In the genomic region with DNA sequence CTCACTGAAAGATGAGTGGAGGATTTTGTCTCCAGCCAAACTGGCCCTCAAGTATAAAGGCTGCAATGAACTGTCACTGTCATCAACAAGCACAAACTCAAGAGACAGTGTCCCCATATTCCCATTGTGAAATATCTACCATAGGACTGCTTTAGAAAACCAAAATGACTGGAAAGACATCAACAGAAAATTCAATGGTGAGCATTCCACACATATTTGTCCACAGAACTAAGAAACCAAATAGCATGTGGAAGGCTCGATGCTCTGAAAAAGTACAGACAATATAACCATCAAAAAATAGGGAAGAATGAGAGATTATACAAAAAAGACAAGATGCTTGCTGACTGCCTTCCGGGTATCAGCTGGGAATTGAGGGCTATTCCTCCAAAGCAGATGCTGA, we compare ENCODE assay signal across 27 cellular contexts. TPM values are rescaled to one million over a fixed set of nuclear protein-coding genes. Genes with fewer than 3 reads are reported as not detected.
"Had no signal": no experiment of that assay in that cellular context is flagged by ENCODE, and none has a peak within 500 bp of the region (broad histone marks: within the 10 kb centered on the region; RNA-seq: fewer than 3 reads in every experiment).

No MANE protein-coding gene starts in this region.

- H3K4me3 ChIP-seq: breast epithelium, esophagus squamous epithelium, left ventricle myocardium inferior, sigmoid colon, tibial nerve, uterus had no signal

- H2AFZ ChIP-seq: parathyroid adenoma had no signal

- H3K4me1 ChIP-seq: breast epithelium, parathyroid adenoma, sigmoid colon, uterus had no signal

- H3K27me3 ChIP-seq: breast epithelium, esophagus squamous epithelium, sigmoid colon, tibial nerve, uterus had no signal

- H3K9me3 ChIP-seq: breast epithelium, esophagus squamous epithelium, left ventricle myocardium inferior, sigmoid colon, tibial nerve, uterus had no signal

- H3K27me3 Mint-ChIP-seq: activated CD4-positive, alpha-beta T cell treated with anti-CD3 and anti-CD28 coated beads, Interleukin-2, amount 10 ng/mL, durations not matched to agents 24 days and 14 days; activated CD8-positive, alpha-beta T cell treated with anti-CD3 and anti-CD28 coated beads for 36 hours; memory B cell; stimulated activated naive CD8-positive, alpha-beta T cell treated with anti-CD3 and anti-CD28 coated beads, Interleukin-15, Interleukin-2, amounts not matched to agents 100 ng/mL and 50 ng/mL, for 24 hours had no signal

- H3K27ac Mint-ChIP-seq: activated CD4-positive, alpha-beta T cell treated with anti-CD3 and anti-CD28 coated beads, Interleukin-2, amount 10 ng/mL, durations not matched to agents 24 days and 14 days; activated CD8-positive, alpha-beta T cell treated with anti-CD3 and anti-CD28 coated beads for 36 hours; activated naive CD4-positive, alpha-beta T cell treated with anti-CD3 and anti-CD28 coated beads for 36 hours; activated T-helper 2 cell treated with anti-CD3 and anti-CD28 coated beads, Interferon-gamma antibody, Interleukin-2, Interleukin-4, amounts not matched to agents 10 μg/mL and 5 μg/mL and 100 μg/mL, durations not matched to agents 14 hours and 24 hours and 36 hours; natural killer cell; stimulated activated naive CD8-positive, alpha-beta T cell treated with anti-CD3 and anti-CD28 coated beads, Interleukin-15, Interleukin-2, amounts not matched to agents 100 ng/mL and 50 ng/mL, for 24 hours had no signal

- H3K9me3 Mint-ChIP-seq: activated CD4-positive, alpha-beta T cell treated with anti-CD3 and anti-CD28 coated beads, Interleukin-2, amount 10 ng/mL, durations not matched to agents 24 days and 14 days; activated CD8-positive, alpha-beta T cell treated with anti-CD3 and anti-CD28 coated beads for 36 hours; activated naive CD4-positive, alpha-beta T cell treated with anti-CD3 and anti-CD28 coated beads for 36 hours; activated T-helper 2 cell treated with anti-CD3 and anti-CD28 coated beads, Interferon-gamma antibody, Interleukin-2, Interleukin-4, amounts not matched to agents 10 μg/mL and 5 μg/mL and 100 μg/mL, durations not matched to agents 14 hours and 24 hours and 36 hours; memory B cell; natural killer cell; stimulated activated naive CD8-positive, alpha-beta T cell treated with anti-CD3 and anti-CD28 coated beads, Interleukin-15, Interleukin-2, amounts not matched to agents 100 ng/mL and 50 ng/mL, for 24 hours had no signal

- H3K36me3 ChIP-seq: breast epithelium, uterus had no signal

- H3K4me3 Mint-ChIP-seq: activated CD4-positive, alpha-beta T cell treated with anti-CD3 and anti-CD28 coated beads, Interleukin-2, amount 10 ng/mL, durations not matched to agents 24 days and 14 days; activated CD8-positive, alpha-beta T cell treated with anti-CD3 and anti-CD28 coated beads for 36 hours; activated naive CD4-positive, alpha-beta T cell treated with anti-CD3 and anti-CD28 coated beads for 36 hours; memory B cell; natural killer cell; stimulated activated naive CD8-positive, alpha-beta T cell treated with anti-CD3 and anti-CD28 coated beads, Interleukin-15, Interleukin-2, amounts not matched to agents 100 ng/mL and 50 ng/mL, for 24 hours had no signal

- DNase-seq: activated CD4-positive, alpha-beta T cell treated with anti-CD3 and anti-CD28 coated beads, Interleukin-2, amount 10 ng/mL, durations not matched to agents 24 days and 14 days; activated CD8-positive, alpha-beta T cell treated with anti-CD3 and anti-CD28 coated beads for 36 hours; activated naive CD4-positive, alpha-beta T cell treated with anti-CD3 and anti-CD28 coated beads for 36 hours; activated T-cell treated with anti-CD3 and anti-CD28 coated beads, Interleukin-2, amount 50 U/mL, for 1 hour; anterior cingulate cortex; cerebellar nuclear complex; dermis blood vessel endothelial cell; effector memory CD4-positive, alpha-beta T cell; esophagus squamous epithelium; foreskin fibroblast; glutamatergic neuron; hypothalamus; left ventricle myocardium inferior; natural killer cell; sigmoid colon; stimulated activated CD8-positive, alpha-beta memory T cell treated with anti-CD3 and anti-CD28 coated beads, Interleukin-4, amount 100 ng/mL, for 48 hours; T-helper 1 cell; T-helper 9 cell; uterus had no signal

- ATAC-seq: activated CD8-positive, alpha-beta T cell treated with anti-CD3 and anti-CD28 coated beads for 36 hours; natural killer cell had no signal

- H3K9ac ChIP-seq: parathyroid adenoma had no signal

- H3K27ac ChIP-seq: breast epithelium, esophagus squamous epithelium, left ventricle myocardium inferior, parathyroid adenoma, sigmoid colon, tibial nerve, uterus had no signal

RNA-seq across cellular contexts. Expression of a gene that starts 50.4 kb away (rescaled TPM):
- total RNA-seq: activated CD4-positive, alpha-beta T cell treated with anti-CD3 and anti-CD28 coated beads, Interleukin-2, amount 10 ng/mL, durations not matched to agents 24 days and 14 days; activated CD8-positive, alpha-beta T cell treated with anti-CD3 and anti-CD28 coated beads for 36 hours; activated naive CD4-positive, alpha-beta T cell treated with anti-CD3 and anti-CD28 coated beads for 36 hours; activated T-helper 2 cell treated with anti-CD3 and anti-CD28 coated beads, Interferon-gamma antibody, Interleukin-2, Interleukin-4, amounts not matched to agents 10 μg/mL and 5 μg/mL and 100 μg/mL, durations not matched to agents 14 hours and 24 hours and 36 hours; breast epithelium; dermis blood vessel endothelial cell; endothelial cell of umbilical vein; esophagus squamous epithelium; kidney epithelial cell; left ventricle myocardium inferior; natural killer cell; sigmoid colon; tibial nerve; uterus had no signal
- polyA plus RNA-seq: endothelial cell of umbilical vein, sigmoid colon had no signal
